1 cellular context compared by ENCODE assay signal in the genomic region with DNA sequence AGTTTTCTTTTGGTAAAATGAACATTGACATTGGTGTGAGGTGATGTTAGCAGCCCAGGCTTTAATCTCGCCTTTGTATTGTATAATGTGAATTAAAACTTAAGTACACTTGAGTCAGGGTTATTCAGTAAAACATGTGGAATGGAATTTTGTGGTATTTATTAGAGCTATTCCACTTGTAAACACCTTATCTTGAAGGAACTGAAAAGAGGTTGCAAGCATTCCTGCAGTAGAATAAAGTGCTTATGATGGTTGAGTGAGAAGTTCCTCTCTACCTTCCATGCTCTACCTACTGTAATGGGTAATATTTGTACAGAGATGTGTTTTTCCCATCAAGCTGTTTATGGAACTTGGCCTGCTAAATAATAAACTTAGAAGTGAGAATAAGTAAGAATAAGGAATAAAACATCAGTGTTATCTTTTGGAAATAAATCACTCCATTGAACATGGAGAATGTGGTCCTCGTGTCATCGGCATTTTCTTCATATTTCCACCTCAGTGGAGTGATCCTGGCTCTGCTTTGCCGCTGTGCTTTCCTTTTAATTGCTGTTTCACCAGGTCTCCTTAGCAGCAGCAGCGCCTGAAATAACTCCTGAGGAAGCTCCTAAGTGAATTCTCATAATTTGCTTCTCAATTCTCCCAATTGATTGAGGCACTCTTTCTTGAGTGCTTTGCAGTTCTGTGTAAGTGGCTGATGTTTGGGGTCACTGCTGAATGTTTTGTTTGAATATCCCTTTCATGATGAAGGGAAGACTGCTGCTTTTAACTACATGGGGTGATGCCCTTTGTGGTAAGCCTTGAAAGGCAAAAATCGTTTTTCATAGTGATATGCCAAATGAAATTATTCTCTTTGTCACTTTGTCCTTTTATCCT.
A peak's percentile ranks its signal among the peaks of the same experiment; 100 is the strongest.
TF ChIP-seq lines count a peak whose summit lies in the region.

No MANE protein-coding gene starts in this region.

TF ChIP-seq in SK-N-SH, 30 proteins besides CTCF, POLR2A, EP300 and RAD21:
- TF ChIP-seq JUND (IDR thresholded peaks at IDR 0.05), result 0 out of 2 replicates have a peak, but pooled peaks have one; percentile 2
- no peak for TF ChIP-seq SMC3 (IDR thresholded peaks at IDR 0.05; ENCODE audit: low read depth, low read length)
TF ChIP-seq in SK-N-SH: peak in this region for 1.
